ENCODE assay signal across 1 cellular context in genomic region chr1:208045410-208046252, GRCh38.
TF ChIP-seq lines count a peak whose summit lies in the region.

No MANE protein-coding gene starts in this region.

TF ChIP-seq in GM23338, 12 proteins besides CTCF, POLR2A, EP300 and RAD21 (continued from another document):
- no peak for TF ChIP-seq ZNF462 (CRISPR knock-in tag; IDR thresholded peaks at IDR 0.05)
- TF ChIP-seq EZH2phosphoT487 (IDR thresholded peaks at IDR 0.05; ENCODE audit: unreplicated experiment): no peak
- TF ChIP-seq CREB1 (CRISPR knock-in tag; IDR thresholded peaks at IDR 0.05; ENCODE audit: low read depth): no peak
